In the genomic region with DNA sequence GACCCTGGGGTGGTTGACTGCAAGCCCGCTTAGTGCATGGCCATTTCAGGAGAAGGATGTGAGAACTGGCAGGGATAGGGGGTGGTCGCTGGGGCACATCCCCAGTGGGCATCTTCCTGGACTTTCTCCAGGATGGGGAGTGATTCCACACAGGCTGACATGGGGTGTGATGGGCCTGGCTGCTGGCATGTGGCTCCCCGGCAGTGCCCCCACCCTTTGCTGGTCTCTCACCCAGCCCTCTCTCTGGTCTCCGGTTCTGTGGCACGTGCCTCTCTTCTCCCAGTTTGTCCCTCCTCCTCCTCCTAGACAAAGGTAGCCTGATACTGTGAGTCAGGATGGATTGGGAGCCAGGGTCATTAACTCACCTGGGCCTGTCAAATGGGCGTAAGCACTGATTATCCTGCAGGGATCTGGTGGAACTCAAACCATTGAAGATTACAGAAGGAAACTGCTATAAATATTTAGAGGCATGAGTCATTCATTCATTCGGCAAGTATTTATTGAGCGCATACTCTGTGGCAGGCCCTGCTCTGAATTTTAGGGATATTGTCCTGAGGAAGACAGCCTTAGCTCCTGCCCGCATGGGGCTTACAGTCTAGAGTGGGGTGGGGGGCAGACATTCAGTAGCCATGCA, we compare ENCODE assay signal across 18 cellular contexts. TPM values are rescaled to one million over a fixed set of nuclear protein-coding genes. Genes with fewer than 3 reads are reported as not detected.
DNase-seq lines count a peak whose midpoint lies in the region; ATAC-seq and TF ChIP-seq lines count a peak whose summit lies in the region.
"Had no signal": no experiment of that assay in that cellular context is flagged by ENCODE, and none has a peak within 500 bp of the region (broad histone marks: within the 10 kb centered on the region; RNA-seq: fewer than 3 reads in every experiment).

No MANE protein-coding gene starts in this region.

- no peaks in the 10 kb centered on the region for H3K9me3 Mint-ChIP-seq in activated CD8-positive, alpha-beta memory T cell treated with anti-CD3 and anti-CD28 coated beads, Interleukin-2, amount 10 ng/mL, durations not matched to agents 7 days and 5 days (ENCODE audit: low read depth)
- H3K9me3 Mint-ChIP-seq in immature natural killer cell (no peaks in the 10 kb centered on the region), progenitor cell of endocrine pancreas (ENCODE audit: low read depth) (no peaks in the 10 kb centered on the region)
- H3K9me3 Mint-ChIP-seq: T-helper 1 cell treated with Interleukin-12 subunit alpha and Interleukin-12 subunit beta and Interleukin-4 antibody, amounts not matched to agents 30 μg/mL and 1 μg/mL, for 36 hours had no signal

- H3K27me3 Mint-ChIP-seq in activated CD8-positive, alpha-beta memory T cell treated with anti-CD3 and anti-CD28 coated beads, Interleukin-2, amount 10 ng/mL, durations not matched to agents 7 days and 5 days, result no peaks in the 10 kb centered on the region
- H3K27me3 Mint-ChIP-seq in immature natural killer cell (ENCODE audit: low read depth in 3 of 3) (peaks cover 10 to 29% (median 11%) of the 10 kb centered on the region in 3 donors), progenitor cell of endocrine pancreas (no peaks in the 10 kb centered on the region)

- intact Hi-C loops in A673 (cut with micrococcal nuclease; ENCODE audit: unreplicated experiment), result no loop called here

- WGBS in smooth muscle cell (ENCODE audit: low lambda C conversion rate), result 66% methylated on average over 9 of the region's 9 CpGs

- no peaks in the 10 kb centered on the region for H3K36me3 Mint-ChIP-seq in activated CD8-positive, alpha-beta memory T cell treated with anti-CD3 and anti-CD28 coated beads, Interleukin-2, amount 10 ng/mL, durations not matched to agents 7 days and 5 days
- peaks cover 0 to 4% (median 0%) of the 10 kb centered on the region in 3 donors for H3K36me3 Mint-ChIP-seq in immature natural killer cell
- H3K36me3 Mint-ChIP-seq in progenitor cell of endocrine pancreas (ENCODE audit: insufficient read depth), result no peaks in the 10 kb centered on the region

- peaks cover 67% of the 10 kb centered on the region for H3K4me1 Mint-ChIP-seq in activated CD8-positive, alpha-beta memory T cell treated with anti-CD3 and anti-CD28 coated beads, Interleukin-2, amount 10 ng/mL, durations not matched to agents 7 days and 5 days
- H3K4me1 Mint-ChIP-seq in immature natural killer cell (peaks cover 53 to 59% of the 10 kb centered on the region in 2 donors), progenitor cell of endocrine pancreas (ENCODE audit: low read depth) (peaks cover 28% of the 10 kb centered on the region)

- H2AFZ ChIP-seq in smooth muscle cell (ENCODE audit: low read depth), result no peak overlapping the region
- H2AFZ ChIP-seq: hepatocyte had no signal

- H3K4me1 ChIP-seq in smooth muscle cell (ENCODE audit: low read depth) (peaks cover 32% of the 10 kb centered on the region), A673 (ENCODE audit: insufficient read depth, low read length, poor library complexity, severe bottlenecking) (peaks cover 16% of the 10 kb centered on the region)

- H3K4me3 ChIP-seq in smooth muscle cell (no peak overlapping the region), A673 (ENCODE audit: low read depth, low read length, poor library complexity, severe bottlenecking) (no peak overlapping the region)
- H3K4me3 ChIP-seq: hepatocyte had no signal

- no peaks in the 10 kb centered on the region for H3K79me2 ChIP-seq in smooth muscle cell (ENCODE audit: low read depth)
- H3K79me2 ChIP-seq: hepatocyte had no signal

- H3K36me3 ChIP-seq in smooth muscle cell (ENCODE audit: low read depth) (no peaks in the 10 kb centered on the region), A673 (ENCODE audit: insufficient read depth, low read length, poor library complexity, severe bottlenecking) (no peaks in the 10 kb centered on the region)

- no peaks in the 10 kb centered on the region for H4K20me1 ChIP-seq in smooth muscle cell (ENCODE audit: low read depth)

- H3K4me2 ChIP-seq in smooth muscle cell, result no peak overlapping the region
- H3K4me2 ChIP-seq: hepatocyte had no signal

- TF ChIP-seq CTCF in RWPE1 (conservative IDR thresholded peaks at IDR 0.05; ENCODE audit: low read depth) (no peak), smooth muscle cell (IDR thresholded peaks at IDR 0.05; ENCODE audit: borderline replicate concordance, insufficient read depth, poor library complexity, severe bottlenecking) (no peak), A673 (conservative IDR thresholded peaks at IDR 0.05; ENCODE audit: low read depth, low read length) (no peak), progenitor cell of endocrine pancreas (IDR thresholded peaks at IDR 0.05; ENCODE audit: unreplicated experiment) (no peak)

- no TSS peak for BruUV-seq in A673 (replicated peaks; lab: Mats Ljungman, UMichigan)

- no peak for DNase-seq in activated CD8-positive, alpha-beta memory T cell treated with anti-CD3 and anti-CD28 coated beads, Interleukin-2, amount 10 ng/mL, durations not matched to agents 7 days and 5 days
- DNase-seq in activated CD8-positive, alpha-beta memory T cell treated with anti-CD3 and anti-CD28 coated beads, Interleukin-2, amount 50 U/mL, for 4 hours, result no peak
- DNase-seq in RWPE1 (ENCODE audit: low spot score), result peak; percentile 79
- no peak for DNase-seq in immature natural killer cell
- no peak for DNase-seq in smooth muscle cell (lab: John Stamatoyannopoulos, UW; ENCODE audit: unreplicated experiment)
- DNase-seq in A673 (ENCODE audit: low spot score), result no peak
- no peak for DNase-seq in progenitor cell of endocrine pancreas (ENCODE audit: low spot score, unreplicated experiment)
- DNase-seq: ACHN; central memory CD4-positive, alpha-beta T cell; erythroblast; NCI-H446; stimulated activated CD4-positive, alpha-beta T cell treated with anti-CD3 and anti-CD28 coated beads, Interleukin-12 subunit alpha, Interleukin-12 subunit beta, amount 100 ng/mL, for 4 hours had no signal

- H3K27me3 ChIP-seq in smooth muscle cell (ENCODE audit: low read depth) (no peaks in the 10 kb centered on the region), A673 (replicated peaks; ENCODE audit: insufficient read depth, low read depth, low read length, poor library complexity) (no peaks in the 10 kb centered on the region)
- H3K27me3 ChIP-seq: hepatocyte had no signal

- POLR2A ChIA-PET in RWPE1 (lab: Yijun Ruan, JAX; ENCODE audit: low non-redundant PET), result no interaction called here
- POLR2A ChIA-PET in A673 (lab: Charles Lee; ENCODE audit: low non-redundant PET), result no interaction called here

- no peak overlapping the region for H3K9ac ChIP-seq in smooth muscle cell (ENCODE audit: low read depth)

- H3K4me3 Mint-ChIP-seq in activated CD8-positive, alpha-beta memory T cell treated with anti-CD3 and anti-CD28 coated beads, Interleukin-2, amount 10 ng/mL, durations not matched to agents 7 days and 5 days, result no peak overlapping the region
- H3K4me3 Mint-ChIP-seq in immature natural killer cell, result peak overlapping the region; percentile 24 to 80 (median 76)
- no peak overlapping the region for H3K4me3 Mint-ChIP-seq in progenitor cell of endocrine pancreas (ENCODE audit: low read depth)
- H3K4me3 Mint-ChIP-seq: T-helper 1 cell treated with Interleukin-12 subunit alpha and Interleukin-12 subunit beta and Interleukin-4 antibody, amounts not matched to agents 30 μg/mL and 1 μg/mL, for 36 hours had no signal

- no peak for ATAC-seq in activated CD8-positive, alpha-beta memory T cell treated with anti-CD3 and anti-CD28 coated beads, Interleukin-2, amount 10 ng/mL, durations not matched to agents 7 days and 5 days
- ATAC-seq in GM18873 (IDR thresholded peaks at IDR 0.05; ENCODE audit: low FRiP score, unreplicated experiment), result no peak

- peaks cover 10% of the 10 kb centered on the region for H3F3A ChIP-seq in smooth muscle cell (ENCODE audit: low read depth)

- CTCF ChIA-PET in activated CD8-positive, alpha-beta memory T cell treated with anti-CD3 and anti-CD28 coated beads, Interleukin-2, amount 10 ng/mL, durations not matched to agents 7 days and 5 days (lab: Charles Lee), result interaction anchor here (0.9 to 24.4 kb wide), 7 partner anchors 11 to 242 kb away, joined by 3 to 790 read pairs (median 10); partner anchors contain the start of gene AHCYL1
- CTCF ChIA-PET in RWPE1 (lab: Yijun Ruan, JAX), result interaction anchor here (0.6 to 1.5 kb wide), 4 partner anchors 121 to 197 kb away, joined by 3 to 10 read pairs (median 3); partner anchors contain the start of gene AHCYL1
- CTCF ChIA-PET in A673 (lab: Charles Lee), result no interaction called here

- H3K27ac ChIP-seq in RWPE1, result no peak overlapping the region
- peak overlapping the region; percentile 53 for H3K27ac ChIP-seq in smooth muscle cell (ENCODE audit: low read depth)
- H3K27ac ChIP-seq in A673 (ENCODE audit: low read depth, low read length, poor library complexity, severe bottlenecking), result no peak overlapping the region

- H3K9me3 ChIP-seq in smooth muscle cell (replicated peaks; ENCODE audit: low read depth), result no peaks in the 10 kb centered on the region
- no peaks in the 10 kb centered on the region for H3K9me3 ChIP-seq in A673 (ENCODE audit: low read depth, low read length, poor library complexity, severe bottlenecking)
- H3K9me3 ChIP-seq: Caco-2 had no signal

- H3K27ac Mint-ChIP-seq in activated CD8-positive, alpha-beta memory T cell treated with anti-CD3 and anti-CD28 coated beads, Interleukin-2, amount 10 ng/mL, durations not matched to agents 7 days and 5 days, result peak overlapping the region; percentile 2
- peak overlapping the region in 5 of 6 donors; percentile 84 to 89 (median 87) for H3K27ac Mint-ChIP-seq in immature natural killer cell
- H3K27ac Mint-ChIP-seq in progenitor cell of endocrine pancreas, result no peak overlapping the region

RNA-seq across cellular contexts. Expression of gene EPS8L3, which starts 23.6 kb away (rescaled TPM):
- total RNA-seq in activated CD8-positive, alpha-beta memory T cell treated with anti-CD3 and anti-CD28 coated beads, Interleukin-2, amount 10 ng/mL, durations not matched to agents 7 days and 5 days, result not detected
- polyA plus RNA-seq in immature natural killer cell (under 1 TPM in 2 of 3 donors, not detected in 1; 0.09 to 0.13 TPM), smooth muscle cell (not detected in 2 replicates)
- total RNA-seq in smooth muscle cell (not detected in 2 replicates), A673 (2021) (not detected in 2 replicates), progenitor cell of endocrine pancreas (9.5 and 14.2 TPM in 2 replicates)
- total RNA-seq: H7, lower leg skin had no signal

RNA-seq across cellular contexts. Expression of gene GSTM3, which starts 46.5 kb away (rescaled TPM):
- 1 to 10 TPM; 2.1 to 3.2 TPM for total RNA-seq in activated CD8-positive, alpha-beta memory T cell treated with anti-CD3 and anti-CD28 coated beads, Interleukin-2, amount 10 ng/mL, durations not matched to agents 7 days and 5 days
- polyA plus RNA-seq in immature natural killer cell, result 1 to 10 TPM; 1.1 to 7.1 (median 5.9) TPM
- 117 and 153 TPM in 2 replicates for total RNA-seq in smooth muscle cell
- polyA plus RNA-seq in smooth muscle cell, result 211 and 218 TPM in 2 replicates
- 72.2 and 73.4 TPM in 2 replicates for total RNA-seq in A673 (2021)
- 77.8 and 83.1 TPM in 2 replicates for total RNA-seq in progenitor cell of endocrine pancreas

Comparison
In these comparisons a context has a peak if more than half of its experiments do, and no peak if none do; other contexts are left out.
1. H3K4me3 Mint-ChIP-seq: peak in immature natural killer cell (5 of 5); none in activated CD8-positive, alpha-beta memory T cell treated with anti-CD3 and anti-CD28 coated beads, Interleukin-2, amount 10 ng/mL, durations not matched to agents 7 days and 5 days (single experiment) and progenitor cell of endocrine pancreas (single experiment).
2. RNA of gene EPS8L3, which starts 23.6 kb away (total RNA-seq): 9.5 to 14.2 TPM in progenitor cell of endocrine pancreas; not detected in activated CD8-positive, alpha-beta memory T cell treated with anti-CD3 and anti-CD28 coated beads, Interleukin-2, amount 10 ng/mL, durations not matched to agents 7 days and 5 days, not detected in smooth muscle cell and not detected in A673; every median in the first group is over 10 times any median in the second.
3. RNA of gene GSTM3, which starts 46.5 kb away (total RNA-seq): 117 to 153 TPM in smooth muscle cell, 77.8 to 83.1 TPM in progenitor cell of endocrine pancreas and 72.2 to 73.4 TPM in A673; 2.1 to 3.2 TPM in activated CD8-positive, alpha-beta memory T cell treated with anti-CD3 and anti-CD28 coated beads, Interleukin-2, amount 10 ng/mL, durations not matched to agents 7 days and 5 days; every median in the first group is over 10 times any median in the second.